In the genomic region with DNA sequence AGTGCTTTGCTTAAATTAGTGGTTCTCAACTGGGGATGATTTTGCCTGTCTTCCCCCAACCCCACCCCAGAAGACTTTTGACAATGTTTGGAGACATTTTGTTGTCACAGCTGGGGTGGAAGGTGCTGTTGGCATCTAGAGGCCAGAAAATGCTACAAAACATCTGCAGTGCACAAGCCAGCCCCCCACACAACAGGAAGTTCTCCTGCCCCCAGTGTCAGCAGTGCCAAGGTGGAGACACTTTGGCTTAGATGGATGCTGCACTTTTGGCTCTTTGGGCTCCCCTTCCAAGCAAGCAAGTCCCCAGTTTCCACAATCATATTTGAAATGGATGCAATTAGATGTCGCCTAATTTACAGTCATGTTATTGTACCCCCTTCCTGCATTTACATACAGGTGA, we compare ENCODE assay signal across 22 cellular contexts. TPM values are rescaled to one million over a fixed set of nuclear protein-coding genes. Genes with fewer than 3 reads are reported as not detected.
DNase-seq lines count a peak whose midpoint lies in the region; ATAC-seq, FAIRE-seq and TF ChIP-seq lines count a peak whose summit lies in the region.
"Had no signal": no experiment of that assay in that cellular context is flagged by ENCODE, and none has a peak within 500 bp of the region (broad histone marks: within the 10 kb centered on the region; RNA-seq: fewer than 3 reads in every experiment).

No MANE protein-coding gene starts in this region.

- TF ChIP-seq CTCF in K562 (IDR thresholded peaks at IDR 0.05 in 2 of 3, conservative IDR thresholded peaks at IDR 0.05 in 1 of 3; ENCODE audit: insufficient read depth in 2 of 3, low read depth in 1 of 3, low read length in 3 of 3), result no peak

- no peaks in the 10 kb centered on the region for H3K9me1 ChIP-seq in K562 (ENCODE audit: control insufficient read depth, insufficient read depth, low read length)

- ATAC-seq in K562 (peak; percentile 1; the same call in 1 of the 3 replicates), GM18868 (IDR thresholded peaks at IDR 0.05; ENCODE audit: unreplicated experiment) (no peak)
- ATAC-seq: Right ventricle myocardium inferior, T-cell had no signal

- H3K36me3 ChIP-seq in KOPT-K1 (ENCODE audit: insufficient read depth, low read length) (no peaks in the 10 kb centered on the region), K562 (ENCODE audit: control insufficient read depth, insufficient read depth, low read length) (peaks cover 60% of the 10 kb centered on the region)
- H3K36me3 ChIP-seq: BE2C, SJCRH30 had no signal

- BruUV-seq in K562 (replicated peaks; lab: Mats Ljungman, UMichigan), result no TSS peak

- peaks cover 6 to 44% of the 10 kb centered on the region in 2 experiments; a peak in 4 of 5 replicates for H3K4me1 ChIP-seq in K562 (replicated peaks in 1 of 2; ENCODE audit: control insufficient read depth in 2 of 2, insufficient read depth in 2 of 2, low read length in 2 of 2)
- H3K4me1 ChIP-seq: BE2C, SJCRH30 had no signal

- H3K9me3 ChIP-seq in KOPT-K1 (ENCODE audit: insufficient read depth, low read length, poor library complexity, severe bottlenecking) (no peaks in the 10 kb centered on the region), K562 (replicated peaks; ENCODE audit: control insufficient read depth, insufficient read depth, low read depth, low read length) (no peaks in the 10 kb centered on the region)
- H3K9me3 ChIP-seq: BE2C, SJCRH30 had no signal

- 11% methylated on average over 1 of the region's 1 CpG for WGBS in K562 (ENCODE audit: insufficient coverage, low coverage, missing lambda C conversion rate)

- DNase-seq in NCI-H1436 (lab: John Stamatoyannopoulos, UW), result peak; percentile 11
- DNase-seq in NCI-H1436 treated with DMSO at 0.1 percent for 48 hours (lab: John Stamatoyannopoulos, UW), result no peak
- no peak for DNase-seq in K562 (ENCODE audit: extremely low read depth in 1 of 4, low spot score in 3 of 4)
- no peak for DNase-seq in NK-92 treated with Interleukin-12 subunit alpha and Interleukin-12 subunit beta, amount 100 ng/mL, for 24 hours (lab: John Stamatoyannopoulos, UW)
- no peak for DNase-seq in caudate nucleus (lab: John Stamatoyannopoulos, UW)
- DNase-seq: 8988T, ACHN, BE2C, NCI-H2029, NCI-H446, NCI-H524 treated with DMSO at 0.1 percent for 48 hours, PC-9, SJCRH30, T-cell had no signal

- no peak for TF ChIP-seq RAD21 in K562 (CRISPR knock-in tag; conservative IDR thresholded peaks at IDR 0.05 in 1 of 2, IDR thresholded peaks at IDR 0.05 in 1 of 2)

- POLR2A ChIA-PET in K562 (lab: Yijun Ruan, JAX), result interaction anchor here (0.7 to 1.9 kb wide), 13 partner anchors 9 to 69 kb away, joined by 3 to 10 read pairs (median 4); a partner anchor contains a TSS

- intact Hi-C loops in K562 (cut with micrococcal nuclease), result no loop called here

- in situ Hi-C loops in K562 (cut with MboI), result no loop called here

- no peaks in the 10 kb centered on the region for H3K27me3 ChIP-seq in K562 (ENCODE audit: control insufficient read depth in 2 of 2, insufficient read depth in 2 of 2, low read length in 2 of 2)

- TF ChIP-seq EP300 in K562 (IDR thresholded peaks at IDR 0.05; ENCODE audit: low read length), result no peak

- no peak for FAIRE-seq in K562 (lab: Jason Lieb, UNC)

- H3K9ac ChIP-seq in K562 (ENCODE audit: insufficient read depth in 1 of 2, low read depth in 2 of 2, low read length in 2 of 2), result peak overlapping the region; percentile 84 to 90
- H3K9ac ChIP-seq: GM23248 had no signal

- no peak for TF ChIP-seq POLR2A in K562 (conservative IDR thresholded peaks at IDR 0.05)

- H3K27ac ChIP-seq in KOPT-K1 (ENCODE audit: low read depth, low read length, poor library complexity, severe bottlenecking) (peak overlapping the region; percentile 57), K562 (ENCODE audit: extremely low read depth, low read depth, low read length) (peak overlapping the region; percentile 79), caudate nucleus (ENCODE audit: low read depth, low read length) (no peak overlapping the region)
- H3K27ac ChIP-seq: GM23248, PC-9, SJCRH30 had no signal

- H3K4me3 ChIP-seq in K562, result peak overlapping the region; percentile 43
- H3K4me3 ChIP-seq: GM23248, PC-9, SJCRH30 had no signal

- H3K79me2 ChIP-seq in K562 (ENCODE audit: control insufficient read depth, insufficient read depth, low read length), result peaks cover 99% of the 10 kb centered on the region

- CTCF ChIA-PET in K562 (lab: Yijun Ruan, JAX; ENCODE audit: low intra/inter-chr PET ratio), result no interaction called here

- H3K4me2 ChIP-seq in K562 (ENCODE audit: insufficient read depth, low read length), result peak overlapping the region; percentile 95
- H3K4me2 ChIP-seq: PC-9 had no signal

- no peak overlapping the region; the same call in 1 of the 2 replicates for H2AFZ ChIP-seq in K562 (ENCODE audit: low read depth, low read length)
- H2AFZ ChIP-seq: GM23248, PC-9 had no signal

- H4K20me1 ChIP-seq in K562 (replicated peaks; ENCODE audit: control insufficient read depth, insufficient read depth, low read length), result no peaks in the 10 kb centered on the region

TF ChIP-seq in K562, 482 proteins besides CTCF, POLR2A, EP300 and RAD21 (continues in another document):
- peak; percentile 15 for TF ChIP-seq RBBP5 (IDR thresholded peaks at IDR 0.05; ENCODE audit: borderline replicate concordance, insufficient read depth, low read length, poor library complexity, severe bottlenecking)

RNA-seq across cellular contexts. Expression of a gene that starts 2.7 kb away (rescaled TPM):
- total RNA-seq in K562 (2011; cell fraction: chromatin; rRNA removed; ENCODE audit: low replicate concordance), result 11.3 and 87.8 TPM in 2 replicates
- total RNA-seq in K562 (2011; cell fraction: nucleolus; rRNA removed), result 10.7 and 21.2 TPM in 2 replicates
- total RNA-seq in K562 (2011; cell fraction: nucleoplasm; rRNA removed), result 28.6 and 33.8 TPM in 2 replicates
- 107 and 116 TPM in 2 replicates for total RNA-seq in K562 (2014; rRNA removed)
- 182 and 209 TPM in 2 replicates for total RNA-seq in K562 (2014; rRNA removed; fragmentation: Illumina TruSeq; extraction: Trizol)
- total RNA-seq in K562 (2015; rRNA removed; fragmentation: Illumina TruSeq; extraction: Trizol), result 54.3 and 56.3 TPM in 2 replicates
- total RNA-seq in K562 (2021), result 101 and 104 TPM in 2 replicates
- polyA plus RNA-seq in K562 (2011; rRNA removed), result 104 and 197 TPM in 2 replicates
- 25.0 and 35.1 TPM in 2 replicates for polyA plus RNA-seq in K562 (2011; cell fraction: cytosol; rRNA removed)
- polyA plus RNA-seq in K562 (2011; cell fraction: nucleus; rRNA removed), result 20.7 and 23.5 TPM in 2 replicates
- polyA plus RNA-seq in K562 (2012), result 22.3 and 42.9 TPM in 2 replicates
- 183 and 258 TPM in 2 replicates for polyA plus RNA-seq in K562 (2014; fragmentation: Illumina TruSeq; extraction: Trizol)
- 100 to 1,000 TPM; 110 to 156 TPM for polyA plus RNA-seq in K562 (2014; fragmentation: Nextera tagmentation; extraction: Ambion mirVana)
- polyA plus RNA-seq in K562 (2014; rRNA removed), result 124 and 137 TPM in 2 replicates
- 106 and 117 TPM in 2 replicates for polyA minus RNA-seq in K562 (2011; rRNA and poly(A)+ RNA removed)
- 22.3 and 41.9 TPM in 2 replicates for polyA minus RNA-seq in K562 (2011; cell fraction: cytosol; rRNA and poly(A)+ RNA removed)
- 10.1 and 16.6 TPM in 2 replicates for polyA minus RNA-seq in K562 (2011; cell fraction: nucleus; rRNA and poly(A)+ RNA removed)
- total RNA-seq: G401, GM23248, H7, HT-29, PC-9, RPMI7951, SJCRH30 had no signal
- polyA plus RNA-seq: GM23248 had no signal

RNA-seq across cellular contexts. Expression of a gene that starts 13.0 kb away (rescaled TPM):
- total RNA-seq in K562 (2011; cell fraction: chromatin; rRNA removed; ENCODE audit: low replicate concordance), result 9.3 and 20.1 TPM in 2 replicates
- 6.6 and 6.7 TPM in 2 replicates for total RNA-seq in K562 (2011; cell fraction: nucleolus; rRNA removed)
- total RNA-seq in K562 (2011; cell fraction: nucleoplasm; rRNA removed), result 8.8 and 9.2 TPM in 2 replicates
- total RNA-seq in K562 (2014; rRNA removed) (16.2 and 16.7 TPM in 2 replicates), K562 (2014; rRNA removed; fragmentation: Illumina TruSeq; extraction: Trizol) (16.2 and 18.4 TPM in 2 replicates), K562 (2015; rRNA removed; fragmentation: Illumina TruSeq; extraction: Trizol) (22.4 and 22.9 TPM in 2 replicates), K562 (2021) (12.2 and 12.5 TPM in 2 replicates)
- polyA plus RNA-seq in K562 (2011; rRNA removed) (14.2 and 16.3 TPM in 2 replicates), K562 (2014; fragmentation: Illumina TruSeq; extraction: Trizol) (17.2 and 20.0 TPM in 2 replicates), K562 (2014; fragmentation: Nextera tagmentation; extraction: Ambion mirVana) (10 to 100 TPM in 1 of 2 experiments, 1 to 10 TPM in 1; 5.6 to 12.8 TPM), K562 (2014; rRNA removed) (17.2 and 18.4 TPM in 2 replicates)
- 8.2 and 12.4 TPM in 2 replicates for polyA plus RNA-seq in K562 (2011; cell fraction: cytosol; rRNA removed)
- polyA plus RNA-seq in K562 (2011; cell fraction: nucleus; rRNA removed), result 10.3 and 14.4 TPM in 2 replicates
- polyA plus RNA-seq in K562 (2012), result 8.9 and 10.4 TPM in 2 replicates
- 23.2 and 23.8 TPM in 2 replicates for polyA minus RNA-seq in K562 (2011; rRNA and poly(A)+ RNA removed)
- polyA minus RNA-seq in K562 (2011; cell fraction: cytosol; rRNA and poly(A)+ RNA removed), result 5.8 and 8.6 TPM in 2 replicates
- 5.1 and 8.1 TPM in 2 replicates for polyA minus RNA-seq in K562 (2011; cell fraction: nucleus; rRNA and poly(A)+ RNA removed)

RNA-seq across cellular contexts. Expression of a gene that starts 47.9 kb away (rescaled TPM):
- 103 and 181 TPM in 2 replicates for total RNA-seq in K562 (2011; cell fraction: chromatin; rRNA removed; ENCODE audit: low replicate concordance)
- total RNA-seq in K562 (2011; cell fraction: nucleolus; rRNA removed), result 53.9 and 79.2 TPM in 2 replicates
- total RNA-seq in K562 (2011; cell fraction: nucleoplasm; rRNA removed), result 96.2 and 106 TPM in 2 replicates
- total RNA-seq in K562 (2014; rRNA removed) (90.3 and 90.7 TPM in 2 replicates), K562 (2014; rRNA removed; fragmentation: Illumina TruSeq; extraction: Trizol) (80.3 and 96.1 TPM in 2 replicates), K562 (2015; rRNA removed; fragmentation: Illumina TruSeq; extraction: Trizol) (68.9 and 78.4 TPM in 2 replicates), K562 (2021) (384 and 454 TPM in 2 replicates)
- polyA plus RNA-seq in K562 (2011; rRNA removed) (135 and 147 TPM in 2 replicates), K562 (2014; fragmentation: Illumina TruSeq; extraction: Trizol) (711 and 815 TPM in 2 replicates), K562 (2014; fragmentation: Nextera tagmentation; extraction: Ambion mirVana) (100 to 1,000 TPM in 1 of 2 experiments, 10 to 100 TPM in 1; 87.2 to 141 TPM), K562 (2014; rRNA removed) (331 and 380 TPM in 2 replicates)
- 19.4 and 46.5 TPM in 2 replicates for polyA plus RNA-seq in K562 (2011; cell fraction: cytosol; rRNA removed)
- 41.5 and 53.7 TPM in 2 replicates for polyA plus RNA-seq in K562 (2011; cell fraction: nucleus; rRNA removed)
- polyA plus RNA-seq in K562 (2012), result 595 and 725 TPM in 2 replicates
- polyA minus RNA-seq in K562 (2011; rRNA and poly(A)+ RNA removed), result 117 and 146 TPM in 2 replicates
- 105 and 106 TPM in 2 replicates for polyA minus RNA-seq in K562 (2011; cell fraction: cytosol; rRNA and poly(A)+ RNA removed)
- 31.2 and 52.8 TPM in 2 replicates for polyA minus RNA-seq in K562 (2011; cell fraction: nucleus; rRNA and poly(A)+ RNA removed)
